Comparison of ENCODE assay signal across 12 cellular contexts in genomic region chr5:54360089-54360488, GRCh38. TPM values are rescaled to one million over a fixed set of nuclear protein-coding genes. Genes with fewer than 3 reads are reported as not detected.
DNase-seq lines count a peak whose midpoint lies in the region; ATAC-seq and TF ChIP-seq lines count a peak whose summit lies in the region.
"Had no signal": no experiment of that assay in that cellular context is flagged by ENCODE, and none has a peak within 500 bp of the region (broad histone marks: within the 10 kb centered on the region; RNA-seq: fewer than 3 reads in every experiment).

No MANE protein-coding gene starts in this region.

- H3K27ac ChIP-seq in heart left ventricle (no peak overlapping the region), ovary (no peak overlapping the region)
- H3K27ac ChIP-seq: colonic mucosa, parathyroid adenoma had no signal

- H3K4me3 ChIP-seq in heart left ventricle = no peak overlapping the region
- H3K4me3 ChIP-seq in retinal pigment epithelial cell (ENCODE audit: low read length) = no peak overlapping the region
- H3K4me3 ChIP-seq in ovary = no peak overlapping the region
- H3K4me3 ChIP-seq: colonic mucosa had no signal

- TF ChIP-seq CTCF in heart left ventricle (IDR thresholded peaks at IDR 0.05) (no peak), retinal pigment epithelial cell (conservative IDR thresholded peaks at IDR 0.05; ENCODE audit: low read depth, low read length) (no peak), ovary (IDR thresholded peaks at IDR 0.05) (no peak)

- peaks cover 0 to 11% (median 0%) of the 10 kb centered on the region in 12 donors for H3K9me3 ChIP-seq in heart left ventricle
- no peaks in the 10 kb centered on the region for H3K9me3 ChIP-seq in ovary
- H3K9me3 ChIP-seq: colonic mucosa had no signal

- WGBS in heart left ventricle, 4 donors = 22 to 55% (median 38%) methylated on average over 2 to 5 of the region's 5 CpGs
- 36 to 37% (median 36%) methylated on average over 5 of the region's 5 CpGs for WGBS in ovary, 3 donors

- no peak for TF ChIP-seq EP300 in ovary (IDR thresholded peaks at IDR 0.05)

- no peak for TF ChIP-seq POLR2A in heart left ventricle (IDR thresholded peaks at IDR 0.05)
- TF ChIP-seq POLR2A in ovary (IDR thresholded peaks at IDR 0.05) = no peak

- intact Hi-C loops in heart left ventricle (cut with DNase I) = loop anchor here in 1 of 10 donors (5.0 kb wide), 1 partner anchor 48 kb away; the partner anchor contains the start of gene ARL15
- intact Hi-C loops in ovary (cut with DNase I) = no loop called here

- DNase-seq in H4 (ENCODE audit: low spot score) (peak; percentile 37), T1000 (lab: John Stamatoyannopoulos, UW) (peak; percentile 35), heart left ventricle (no peak), retinal pigment epithelial cell (ENCODE audit: low read depth) (peak; percentile 55), NCI-H1092 (lab: John Stamatoyannopoulos, UW) (no peak), ovary (no peak)
- no peak for DNase-seq in activated CD8-positive, alpha-beta memory T cell treated with anti-CD3 and anti-CD28 coated beads for 24 hours
- DNase-seq: activated T-cell treated with anti-CD3 and anti-CD28 coated beads, Interleukin-2, amount 50 U/mL, for 48 hours; colonic mucosa; DMS153 had no signal

- ATAC-seq in heart left ventricle (peak in 3 of 4 donors; percentile 33 to 51 (median 41)), HG02763 (IDR thresholded peaks at IDR 0.05; ENCODE audit: unreplicated experiment) (no peak)

- H3K27me3 ChIP-seq in heart left ventricle = no peaks in the 10 kb centered on the region
- no peaks in the 10 kb centered on the region for H3K27me3 ChIP-seq in ovary
- H3K27me3 ChIP-seq: colonic mucosa had no signal

- H3K4me1 ChIP-seq in heart left ventricle = peaks cover 0 to 40% (median 8%) of the 10 kb centered on the region in 12 donors
- H3K4me1 ChIP-seq in ovary (ENCODE audit: insufficient read depth) = peaks cover 2% of the 10 kb centered on the region
- H3K4me1 ChIP-seq: colonic mucosa, parathyroid adenoma had no signal

- H3K36me3 ChIP-seq in heart left ventricle (no peaks in the 10 kb centered on the region), ovary (no peaks in the 10 kb centered on the region)
- H3K36me3 ChIP-seq: colonic mucosa had no signal

RNA-seq across cellular contexts. Expression of gene ARL15, which starts 49.7 kb away (rescaled TPM):
- 15.3 and 21.3 TPM in 2 replicates for total RNA-seq in H4 (2014; rRNA removed; shearing (Covaris generic))
- 10 to 100 TPM; 19.3 to 35.0 (median 25.7) TPM for total RNA-seq in heart left ventricle
- polyA plus RNA-seq in heart left ventricle = 10 to 100 TPM in 1 of 2 donors, 1 to 10 TPM in 1; 7.1 to 18.2 TPM
- 10 to 100 TPM; 14.9 to 30.8 (median 19.0) TPM for total RNA-seq in ovary
- polyA plus RNA-seq in ovary = 10 to 100 TPM; 20.2 to 34.0 TPM

Comparison
In these comparisons a context has a peak if more than half of its experiments do, and no peak if none do; other contexts are left out.
1. DNase-seq: peak in H4 (single experiment), T1000 (single experiment) and retinal pigment epithelial cell (single experiment); none in heart left ventricle (0 of 5), activated CD8-positive, alpha-beta memory T cell treated with anti-CD3 and anti-CD28 coated beads for 24 hours (single experiment), NCI-H1092 (single experiment) and ovary (0 of 5).